Comparison of ENCODE assay signal across 30 cellular contexts in the genomic region with DNA sequence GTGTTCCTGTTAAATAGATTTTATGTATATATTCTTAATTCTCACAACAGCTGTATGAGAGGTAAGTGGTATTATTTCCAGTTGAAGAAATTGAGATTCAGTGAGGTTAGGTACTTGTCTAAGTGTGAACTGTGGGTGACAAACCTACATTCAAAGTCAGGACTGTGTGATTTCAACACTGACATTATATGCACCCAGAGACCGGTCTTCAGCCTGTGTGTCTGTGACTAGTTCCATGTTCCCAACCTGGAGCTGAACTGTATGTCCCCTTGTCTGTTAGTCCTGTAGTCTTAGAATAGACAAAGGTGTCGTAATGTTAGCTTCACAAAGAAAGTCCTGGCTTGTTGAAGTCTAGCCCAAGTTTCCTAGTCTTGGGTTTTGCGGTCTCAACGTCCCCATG.
"Had no signal": no experiment of that assay in that cellular context is flagged by ENCODE, and none has a peak within 500 bp of the region (broad histone marks: within the 10 kb centered on the region; RNA-seq: fewer than 3 reads in every experiment).

No MANE protein-coding gene starts in this region.

- H3K4me3 ChIP-seq: ascending aorta, breast epithelium, cardiac muscle cell, colonic mucosa, esophagus squamous epithelium had no signal

- H3K27ac Mint-ChIP-seq: activated B cell treated with CpG ODN at 0.5 μM for 24 hours; activated CD8-positive, alpha-beta memory T cell treated with anti-CD3 and anti-CD28 coated beads, Interleukin-2, amount 10 ng/mL, durations not matched to agents 7 days and 5 days; activated CD8-positive, alpha-beta T cell treated with anti-CD3 and anti-CD28 coated beads for 36 hours; activated naive CD4-positive, alpha-beta T cell treated with anti-CD3 and anti-CD28 coated beads, Interleukin-2, amount 10 ng/mL, durations not matched to agents 7 days and 5 days; activated naive CD4-positive, alpha-beta T cell treated with anti-CD3 and anti-CD28 coated beads, Interleukin-2, amount 50 U/mL, for 72 hours; activated naive CD8-positive, alpha-beta T cell treated with anti-CD3 and anti-CD28 coated beads, Interleukin-2, amount 10 ng/mL, durations not matched to agents 7 days and 5 days; activated T-cell treated with anti-CD3 and anti-CD28 coated beads, Interleukin-2, amount 50 U/mL, for 24 hours; activated T-cell treated with anti-CD3 and anti-CD28 coated beads, Interleukin-2, amount 50 U/mL, for 72 hours; brain had no signal

- H3K4me1 ChIP-seq: ascending aorta, breast epithelium, colonic mucosa, esophagus squamous epithelium had no signal

- H3K27me3 ChIP-seq: ascending aorta, breast epithelium, cardiac muscle cell, colonic mucosa, esophagus squamous epithelium had no signal

- H3K4me3 Mint-ChIP-seq: activated B cell treated with CpG ODN at 0.5 μM for 24 hours; activated CD8-positive, alpha-beta memory T cell treated with anti-CD3 and anti-CD28 coated beads, Interleukin-2, amount 10 ng/mL, durations not matched to agents 7 days and 5 days; activated CD8-positive, alpha-beta T cell treated with anti-CD3 and anti-CD28 coated beads for 36 hours; activated naive CD4-positive, alpha-beta T cell treated with anti-CD3 and anti-CD28 coated beads, Interleukin-2, amount 10 ng/mL, durations not matched to agents 7 days and 5 days; activated naive CD8-positive, alpha-beta T cell treated with anti-CD3 and anti-CD28 coated beads, Interleukin-2, amount 10 ng/mL, durations not matched to agents 7 days and 5 days; activated T-cell treated with anti-CD3 and anti-CD28 coated beads, Interleukin-2, amount 50 U/mL, for 24 hours; activated T-cell treated with anti-CD3 and anti-CD28 coated beads, Interleukin-2, amount 50 U/mL, for 72 hours; brain had no signal

- H3K9me3 ChIP-seq: ascending aorta, breast epithelium, colonic mucosa, esophagus squamous epithelium had no signal

- ATAC-seq: activated CD4-positive, CD25-positive, alpha-beta regulatory T cell treated with anti-CD3 and anti-CD28 coated beads, Interleukin-2, amount 50 U/mL, for 24 hours; activated CD8-positive, alpha-beta memory T cell treated with anti-CD3 and anti-CD28 coated beads, Interleukin-2, amount 10 ng/mL, durations not matched to agents 7 days and 5 days; activated CD8-positive, alpha-beta T cell treated with anti-CD3 and anti-CD28 coated beads for 36 hours; activated naive CD4-positive, alpha-beta T cell treated with anti-CD3 and anti-CD28 coated beads, Interleukin-2, amount 50 U/mL, for 72 hours; activated T-cell treated with anti-CD3 and anti-CD28 coated beads, Interleukin-2, amount 50 U/mL, for 72 hours had no signal

- H3K36me3 ChIP-seq: breast epithelium, colonic mucosa had no signal

- H3K27me3 Mint-ChIP-seq: activated B cell treated with CpG ODN at 0.5 μM for 24 hours; activated CD8-positive, alpha-beta memory T cell treated with anti-CD3 and anti-CD28 coated beads, Interleukin-2, amount 10 ng/mL, durations not matched to agents 7 days and 5 days; activated CD8-positive, alpha-beta T cell treated with anti-CD3 and anti-CD28 coated beads for 36 hours; activated naive CD4-positive, alpha-beta T cell treated with anti-CD3 and anti-CD28 coated beads, Interleukin-2, amount 10 ng/mL, durations not matched to agents 7 days and 5 days; activated naive CD8-positive, alpha-beta T cell treated with anti-CD3 and anti-CD28 coated beads, Interleukin-2, amount 10 ng/mL, durations not matched to agents 7 days and 5 days; activated T-cell treated with anti-CD3 and anti-CD28 coated beads, Interleukin-2, amount 50 U/mL, for 24 hours; brain had no signal

- H3K27ac ChIP-seq: ascending aorta, breast epithelium, cardiac muscle cell, colonic mucosa, epithelial cell of prostate, esophagus squamous epithelium had no signal

- DNase-seq: activated B cell treated with CpG ODN at 0.5 μM for 24 hours; activated CD4-positive, alpha-beta T cell treated with anti-CD3 and anti-CD28 coated beads for 48 hours; activated CD4-positive, alpha-beta T cell treated with anti-CD3 and anti-CD28 coated beads, Interleukin-2, amount 50 U/mL, for 1 hour; activated CD4-positive, alpha-beta T cell treated with anti-CD3 and anti-CD28 coated beads, Interleukin-2, amount 50 U/mL, for 48 hours; activated CD8-positive, alpha-beta memory T cell treated with anti-CD3 and anti-CD28 coated beads, Interleukin-2, amount 10 ng/mL, durations not matched to agents 7 days and 5 days; activated CD8-positive, alpha-beta memory T cell treated with anti-CD3 and anti-CD28 coated beads, Interleukin-2, amount 50 U/mL, for 4 hours; activated CD8-positive, alpha-beta T cell treated with anti-CD3 and anti-CD28 coated beads for 36 hours; activated gamma-delta T cell; activated naive CD4-positive, alpha-beta T cell; activated naive CD4-positive, alpha-beta T cell treated with anti-CD3 and anti-CD28 coated beads, Interleukin-2, amount 10 ng/mL, durations not matched to agents 7 days and 5 days; activated naive CD8-positive, alpha-beta T cell treated with anti-CD3 and anti-CD28 coated beads, Interleukin-2, amount 10 ng/mL, durations not matched to agents 7 days and 5 days; activated T-cell treated with anti-CD3 and anti-CD28 coated beads for 4 hours; activated T-cell treated with anti-CD3 and anti-CD28 coated beads, Interleukin-2, amount 50 U/mL, for 24 hours; activated T-cell treated with anti-CD3 and anti-CD28 coated beads, Interleukin-2, amount 50 U/mL, for 72 hours; central memory CD4-positive, alpha-beta T cell; cerebellar nuclear complex; colonic mucosa; effector CD8-positive, alpha-beta T cell; esophagus squamous epithelium; foreskin melanocyte; T-helper 2 cell had no signal

- FAIRE-seq: endometrium, endothelial cell of umbilical vein had no signal

- H3K9me3 Mint-ChIP-seq: activated B cell treated with CpG ODN at 0.5 μM for 24 hours; activated CD8-positive, alpha-beta T cell treated with anti-CD3 and anti-CD28 coated beads for 36 hours; activated naive CD4-positive, alpha-beta T cell treated with anti-CD3 and anti-CD28 coated beads, Interleukin-2, amount 10 ng/mL, durations not matched to agents 7 days and 5 days; activated naive CD4-positive, alpha-beta T cell treated with anti-CD3 and anti-CD28 coated beads, Interleukin-2, amount 50 U/mL, for 72 hours; activated naive CD8-positive, alpha-beta T cell treated with anti-CD3 and anti-CD28 coated beads, Interleukin-2, amount 10 ng/mL, durations not matched to agents 7 days and 5 days; activated T-cell treated with anti-CD3 and anti-CD28 coated beads, Interleukin-2, amount 50 U/mL, for 24 hours; activated T-cell treated with anti-CD3 and anti-CD28 coated beads, Interleukin-2, amount 50 U/mL, for 72 hours; brain had no signal
